1 cellular context compared by ENCODE assay signal in the genomic region with DNA sequence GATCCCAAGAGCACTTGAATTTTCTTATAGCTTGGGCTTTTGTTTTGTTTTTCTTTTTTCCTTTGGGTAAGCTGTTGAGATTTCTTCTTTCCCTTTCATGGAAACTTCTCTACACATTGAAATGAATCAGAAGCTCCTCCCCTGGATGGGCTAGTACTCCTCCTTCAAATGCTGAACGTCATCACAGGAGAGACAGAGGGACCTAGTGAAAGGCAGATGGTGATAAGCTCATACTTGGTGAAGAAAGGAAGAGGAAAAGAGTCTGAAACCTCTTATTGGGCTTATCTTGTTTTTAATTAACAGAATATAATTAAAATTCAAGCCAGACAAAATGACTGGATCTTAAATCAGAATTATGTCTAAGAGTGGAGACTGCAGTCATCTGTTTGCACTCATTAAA.
TF ChIP-seq lines count a peak whose summit lies in the region.

No MANE protein-coding gene starts in this region.

TF ChIP-seq in K562, 482 proteins besides CTCF, POLR2A, EP300 and RAD21 (continued from another document and continues in another):
- TF ChIP-seq USF1 (CRISPR knock-in tag; IDR thresholded peaks at IDR 0.05) (no peak), HNRNPK (IDR thresholded peaks at IDR 0.05; ENCODE audit: low read depth, low read length, poor library complexity, severe bottlenecking) (no peak), NBN (IDR thresholded peaks at IDR 0.05; ENCODE audit: low read depth) (no peak), ZNF436 (CRISPR knock-in tag; IDR thresholded peaks at IDR 0.05) (no peak), FOXA1 (IDR thresholded peaks at IDR 0.05; ENCODE audit: borderline replicate concordance) (no peak), CHD4 (IDR thresholded peaks at IDR 0.05; ENCODE audit: insufficient read depth, insufficient replicate concordance, low read depth, low read length, poor library complexity, severe bottlenecking) (no peak), KLF10 (CRISPR knock-in tag; IDR thresholded peaks at IDR 0.05) (no peak), OTX1 (CRISPR knock-in tag; IDR thresholded peaks at IDR 0.05) (no peak), BRD9 (IDR thresholded peaks at IDR 0.05; ENCODE audit: low read depth, partially characterized antibody) (no peak), CREM (IDR thresholded peaks at IDR 0.05; ENCODE audit: low read depth) (peak; percentile 96), POLR2B (IDR thresholded peaks at IDR 0.05; ENCODE audit: low read depth, partially characterized antibody) (no peak), ZNF512 (tag; IDR thresholded peaks at IDR 0.05) (no peak), HIVEP1 (CRISPR knock-in tag; IDR thresholded peaks at IDR 0.05) (no peak), ZNF766 (CRISPR knock-in tag; conservative IDR thresholded peaks at IDR 0.05) (peak; percentile 48; the same call in 1 of the 2 replicates), ZNF12 (CRISPR knock-in tag; IDR thresholded peaks at IDR 0.05) (no peak), NONO (IDR thresholded peaks at IDR 0.05; ENCODE audit: low read depth in 2 of 2, low read length in 1 of 2) (no peak), HSF4 (CRISPR knock-in tag; IDR thresholded peaks at IDR 0.05; ENCODE audit: borderline replicate concordance) (no peak), SUPT5H (IDR thresholded peaks at IDR 0.05) (no peak), CBFA2T2 (conservative IDR thresholded peaks at IDR 0.05) (no peak), NR2F6 (CRISPR knock-in tag; IDR thresholded peaks at IDR 0.05) (no peak), FOXK2 (conservative IDR thresholded peaks at IDR 0.05 in 1 of 2, IDR thresholded peaks at IDR 0.05 in 1 of 2; ENCODE audit: low read depth in 2 of 2) (no peak), BCL6 (CRISPR knock-in tag; IDR thresholded peaks at IDR 0.05) (no peak), CEBPG (CRISPR knock-in tag; IDR thresholded peaks at IDR 0.05) (no peak), CEBPG (tag; conservative IDR thresholded peaks at IDR 0.05 in 1 of 2, IDR thresholded peaks at IDR 0.05 in 1 of 2) (no peak), YY1 (IDR thresholded peaks at IDR 0.05; ENCODE audit: borderline replicate concordance in 1 of 3, control insufficient read depth in 1 of 3, extremely low read depth in 1 of 3, insufficient read depth in 3 of 3, insufficient read length in 1 of 3, insufficient replicate concordance in 2 of 3, low read depth in 1 of 3, low read length in 2 of 3) (no peak), HDAC3 (IDR thresholded peaks at IDR 0.05; ENCODE audit: borderline replicate concordance, partially characterized antibody) (no peak), SAFB2 (IDR thresholded peaks at IDR 0.05; ENCODE audit: borderline replicate concordance, low read depth, low read length, severe bottlenecking) (no peak), BRCA1 (IDR thresholded peaks at IDR 0.05) (no peak), BRCA1 (CRISPR knock-in tag; IDR thresholded peaks at IDR 0.05) (no peak), CAMTA2 (CRISPR knock-in tag; conservative IDR thresholded peaks at IDR 0.05) (no peak), GTF2A2 (tag; IDR thresholded peaks at IDR 0.05) (no peak), HLTF (IDR thresholded peaks at IDR 0.05) (no peak), RBM25 (IDR thresholded peaks at IDR 0.05; ENCODE audit: low read depth, low read length, severe bottlenecking) (no peak), MLLT1 (IDR thresholded peaks at IDR 0.05) (no peak)
- TF ChIP-seq, protein P1, sequence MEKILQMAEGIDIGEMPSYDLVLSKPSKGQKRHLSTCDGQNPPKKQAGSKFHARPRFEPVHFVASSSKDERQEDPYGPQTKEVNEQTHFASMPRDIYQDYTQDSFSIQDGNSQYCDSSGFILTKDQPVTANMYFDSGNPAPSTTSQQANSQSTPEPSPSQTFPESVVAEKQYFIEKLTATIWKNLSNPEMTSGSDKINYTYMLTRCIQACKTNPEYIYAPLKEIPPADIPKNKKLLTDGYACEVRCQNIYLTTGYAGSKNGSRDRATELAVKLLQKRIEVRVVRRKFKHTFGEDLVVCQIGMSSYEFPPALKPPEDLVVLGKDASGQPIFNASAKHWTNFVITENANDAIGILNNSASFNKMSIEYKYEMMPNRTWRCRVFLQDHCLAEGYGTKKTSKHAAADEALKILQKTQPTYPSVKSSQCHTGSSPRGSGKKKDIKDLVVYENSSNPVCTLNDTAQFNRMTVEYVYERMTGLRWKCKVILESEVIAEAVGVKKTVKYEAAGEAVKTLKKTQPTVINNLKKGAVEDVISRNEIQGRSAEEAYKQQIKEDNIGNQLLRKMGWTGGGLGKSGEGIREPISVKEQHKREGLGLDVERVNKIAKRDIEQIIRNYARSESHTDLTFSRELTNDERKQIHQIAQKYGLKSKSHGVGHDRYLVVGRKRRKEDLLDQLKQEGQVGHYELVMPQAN (IDR thresholded peaks at IDR 0.05; ENCODE audit: borderline replicate concordance), result no peak
- TF ChIP-seq, protein P2, sequence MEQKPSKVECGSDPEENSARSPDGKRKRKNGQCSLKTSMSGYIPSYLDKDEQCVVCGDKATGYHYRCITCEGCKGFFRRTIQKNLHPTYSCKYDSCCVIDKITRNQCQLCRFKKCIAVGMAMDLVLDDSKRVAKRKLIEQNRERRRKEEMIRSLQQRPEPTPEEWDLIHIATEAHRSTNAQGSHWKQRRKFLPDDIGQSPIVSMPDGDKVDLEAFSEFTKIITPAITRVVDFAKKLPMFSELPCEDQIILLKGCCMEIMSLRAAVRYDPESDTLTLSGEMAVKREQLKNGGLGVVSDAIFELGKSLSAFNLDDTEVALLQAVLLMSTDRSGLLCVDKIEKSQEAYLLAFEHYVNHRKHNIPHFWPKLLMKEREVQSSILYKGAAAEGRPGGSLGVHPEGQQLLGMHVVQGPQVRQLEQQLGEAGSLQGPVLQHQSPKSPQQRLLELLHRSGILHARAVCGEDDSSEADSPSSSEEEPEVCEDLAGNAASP (IDR thresholded peaks at IDR 0.05), result no peak
- TF ChIP-seq, protein P3, sequence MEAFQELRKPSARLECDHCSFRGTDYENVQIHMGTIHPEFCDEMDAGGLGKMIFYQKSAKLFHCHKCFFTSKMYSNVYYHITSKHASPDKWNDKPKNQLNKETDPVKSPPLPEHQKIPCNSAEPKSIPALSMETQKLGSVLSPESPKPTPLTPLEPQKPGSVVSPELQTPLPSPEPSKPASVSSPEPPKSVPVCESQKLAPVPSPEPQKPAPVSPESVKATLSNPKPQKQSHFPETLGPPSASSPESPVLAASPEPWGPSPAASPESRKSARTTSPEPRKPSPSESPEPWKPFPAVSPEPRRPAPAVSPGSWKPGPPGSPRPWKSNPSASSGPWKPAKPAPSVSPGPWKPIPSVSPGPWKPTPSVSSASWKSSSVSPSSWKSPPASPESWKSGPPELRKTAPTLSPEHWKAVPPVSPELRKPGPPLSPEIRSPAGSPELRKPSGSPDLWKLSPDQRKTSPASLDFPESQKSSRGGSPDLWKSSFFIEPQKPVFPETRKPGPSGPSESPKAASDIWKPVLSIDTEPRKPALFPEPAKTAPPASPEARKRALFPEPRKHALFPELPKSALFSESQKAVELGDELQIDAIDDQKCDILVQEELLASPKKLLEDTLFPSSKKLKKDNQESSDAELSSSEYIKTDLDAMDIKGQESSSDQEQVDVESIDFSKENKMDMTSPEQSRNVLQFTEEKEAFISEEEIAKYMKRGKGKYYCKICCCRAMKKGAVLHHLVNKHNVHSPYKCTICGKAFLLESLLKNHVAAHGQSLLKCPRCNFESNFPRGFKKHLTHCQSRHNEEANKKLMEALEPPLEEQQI (IDR thresholded peaks at IDR 0.05), result 0 out of 2 replicates have a peak, but pooled peaks have one; percentile 57
- TF ChIP-seq, protein P4, sequence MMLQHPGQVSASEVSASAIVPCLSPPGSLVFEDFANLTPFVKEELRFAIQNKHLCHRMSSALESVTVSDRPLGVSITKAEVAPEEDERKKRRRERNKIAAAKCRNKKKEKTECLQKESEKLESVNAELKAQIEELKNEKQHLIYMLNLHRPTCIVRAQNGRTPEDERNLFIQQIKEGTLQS (IDR thresholded peaks at IDR 0.05), result no peak
- TF ChIP-seq, protein P4 (CRISPR knock-in tag; conservative IDR thresholded peaks at IDR 0.05), result no peak
- TF ChIP-seq, protein P5, sequence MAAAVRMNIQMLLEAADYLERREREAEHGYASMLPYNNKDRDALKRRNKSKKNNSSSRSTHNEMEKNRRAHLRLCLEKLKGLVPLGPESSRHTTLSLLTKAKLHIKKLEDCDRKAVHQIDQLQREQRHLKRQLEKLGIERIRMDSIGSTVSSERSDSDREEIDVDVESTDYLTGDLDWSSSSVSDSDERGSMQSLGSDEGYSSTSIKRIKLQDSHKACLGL (CRISPR knock-in tag; IDR thresholded peaks at IDR 0.05; ENCODE audit: borderline replicate concordance, poor library complexity, severe bottlenecking), result no peak
- TF ChIP-seq, protein P6, sequence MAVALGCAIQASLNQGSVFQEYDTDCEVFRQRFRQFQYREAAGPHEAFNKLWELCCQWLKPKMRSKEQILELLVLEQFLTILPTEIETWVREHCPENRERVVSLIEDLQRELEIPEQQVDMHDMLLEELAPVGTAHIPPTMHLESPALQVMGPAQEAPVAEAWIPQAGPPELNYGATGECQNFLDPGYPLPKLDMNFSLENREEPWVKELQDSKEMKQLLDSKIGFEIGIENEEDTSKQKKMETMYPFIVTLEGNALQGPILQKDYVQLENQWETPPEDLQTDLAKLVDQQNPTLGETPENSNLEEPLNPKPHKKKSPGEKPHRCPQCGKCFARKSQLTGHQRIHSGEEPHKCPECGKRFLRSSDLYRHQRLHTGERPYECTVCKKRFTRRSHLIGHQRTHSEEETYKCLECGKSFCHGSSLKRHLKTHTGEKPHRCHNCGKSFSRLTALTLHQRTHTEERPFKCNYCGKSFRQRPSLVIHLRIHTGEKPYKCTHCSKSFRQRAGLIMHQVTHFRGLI (CRISPR knock-in tag; IDR thresholded peaks at IDR 0.05), result no peak
- TF ChIP-seq, protein P7, sequence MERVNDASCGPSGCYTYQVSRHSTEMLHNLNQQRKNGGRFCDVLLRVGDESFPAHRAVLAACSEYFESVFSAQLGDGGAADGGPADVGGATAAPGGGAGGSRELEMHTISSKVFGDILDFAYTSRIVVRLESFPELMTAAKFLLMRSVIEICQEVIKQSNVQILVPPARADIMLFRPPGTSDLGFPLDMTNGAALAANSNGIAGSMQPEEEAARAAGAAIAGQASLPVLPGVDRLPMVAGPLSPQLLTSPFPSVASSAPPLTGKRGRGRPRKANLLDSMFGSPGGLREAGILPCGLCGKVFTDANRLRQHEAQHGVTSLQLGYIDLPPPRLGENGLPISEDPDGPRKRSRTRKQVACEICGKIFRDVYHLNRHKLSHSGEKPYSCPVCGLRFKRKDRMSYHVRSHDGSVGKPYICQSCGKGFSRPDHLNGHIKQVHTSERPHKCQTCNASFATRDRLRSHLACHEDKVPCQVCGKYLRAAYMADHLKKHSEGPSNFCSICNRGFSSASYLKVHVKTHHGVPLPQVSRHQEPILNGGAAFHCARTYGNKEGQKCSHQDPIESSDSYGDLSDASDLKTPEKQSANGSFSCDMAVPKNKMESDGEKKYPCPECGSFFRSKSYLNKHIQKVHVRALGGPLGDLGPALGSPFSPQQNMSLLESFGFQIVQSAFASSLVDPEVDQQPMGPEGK (CRISPR knock-in tag; IDR thresholded peaks at IDR 0.05; ENCODE audit: borderline replicate concordance), result no peak
- TF ChIP-seq, protein P8, sequence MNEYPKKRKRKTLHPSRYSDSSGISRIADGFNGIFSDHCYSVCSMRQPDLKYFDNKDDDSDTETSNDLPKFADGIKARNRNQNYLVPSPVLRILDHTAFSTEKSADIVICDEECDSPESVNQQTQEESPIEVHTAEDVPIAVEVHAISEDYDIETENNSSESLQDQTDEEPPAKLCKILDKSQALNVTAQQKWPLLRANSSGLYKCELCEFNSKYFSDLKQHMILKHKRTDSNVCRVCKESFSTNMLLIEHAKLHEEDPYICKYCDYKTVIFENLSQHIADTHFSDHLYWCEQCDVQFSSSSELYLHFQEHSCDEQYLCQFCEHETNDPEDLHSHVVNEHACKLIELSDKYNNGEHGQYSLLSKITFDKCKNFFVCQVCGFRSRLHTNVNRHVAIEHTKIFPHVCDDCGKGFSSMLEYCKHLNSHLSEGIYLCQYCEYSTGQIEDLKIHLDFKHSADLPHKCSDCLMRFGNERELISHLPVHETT (CRISPR knock-in tag; conservative IDR thresholded peaks at IDR 0.05 in 1 of 2, IDR thresholded peaks at IDR 0.05 in 1 of 2), result 0 out of 4 replicates have a peak, but pooled peaks of 1 of the 2 experiments have one; percentile 20
- TF ChIP-seq, protein P9, sequence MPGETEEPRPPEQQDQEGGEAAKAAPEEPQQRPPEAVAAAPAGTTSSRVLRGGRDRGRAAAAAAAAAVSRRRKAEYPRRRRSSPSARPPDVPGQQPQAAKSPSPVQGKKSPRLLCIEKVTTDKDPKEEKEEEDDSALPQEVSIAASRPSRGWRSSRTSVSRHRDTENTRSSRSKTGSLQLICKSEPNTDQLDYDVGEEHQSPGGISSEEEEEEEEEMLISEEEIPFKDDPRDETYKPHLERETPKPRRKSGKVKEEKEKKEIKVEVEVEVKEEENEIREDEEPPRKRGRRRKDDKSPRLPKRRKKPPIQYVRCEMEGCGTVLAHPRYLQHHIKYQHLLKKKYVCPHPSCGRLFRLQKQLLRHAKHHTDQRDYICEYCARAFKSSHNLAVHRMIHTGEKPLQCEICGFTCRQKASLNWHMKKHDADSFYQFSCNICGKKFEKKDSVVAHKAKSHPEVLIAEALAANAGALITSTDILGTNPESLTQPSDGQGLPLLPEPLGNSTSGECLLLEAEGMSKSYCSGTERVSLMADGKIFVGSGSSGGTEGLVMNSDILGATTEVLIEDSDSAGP (CRISPR knock-in tag; IDR thresholded peaks at IDR 0.05), result no peak
